Comparison of ENCODE assay signal across 1 cellular context in genomic region chr16:53061701-53062159, GRCh38.
TF ChIP-seq lines count a peak whose summit lies in the region.

No MANE protein-coding gene starts in this region.

TF ChIP-seq in GM12878, 131 proteins besides CTCF, POLR2A, EP300 and RAD21 (continued from another document and continues in another):
- TF ChIP-seq ZBTB40 (IDR thresholded peaks at IDR 0.05; ENCODE audit: borderline replicate concordance) (no peak), STAT3 (IDR thresholded peaks at IDR 0.05; ENCODE audit: low read depth, low read length) (peak; percentile 86; the same call in 1 of the 2 replicates), SRF (IDR thresholded peaks at IDR 0.05; ENCODE audit: low read depth in 2 of 2, low read length in 2 of 2) (peak in 1 of 2 experiments; percentile 53; a peak in 1 of 4 replicates), IRF3 (IDR thresholded peaks at IDR 0.05) (no peak), CREB1 (IDR thresholded peaks at IDR 0.05; ENCODE audit: low read depth) (no peak), GABPA (IDR thresholded peaks at IDR 0.05; ENCODE audit: low read depth) (0 out of 2 replicates have a peak, but pooled peaks have one; percentile 18), SMAD5 (IDR thresholded peaks at IDR 0.05; ENCODE audit: low read depth) (no peak), BHLHE40 (IDR thresholded peaks at IDR 0.05; ENCODE audit: borderline replicate concordance in 1 of 2, low read depth in 2 of 2, low read length in 1 of 2) (peak; percentile 90 to 92), ESRRA (IDR thresholded peaks at IDR 0.05; ENCODE audit: low read length) (no peak), NBN (IDR thresholded peaks at IDR 0.05) (peak; percentile 96), ZNF207 (IDR thresholded peaks at IDR 0.05; ENCODE audit: borderline replicate concordance) (peak; percentile 91), TBL1XR1 (IDR thresholded peaks at IDR 0.05; ENCODE audit: low read depth, low read length) (peak; percentile 96), ZNF592 (IDR thresholded peaks at IDR 0.05) (0 out of 2 replicates have a peak, but pooled peaks have one; percentile 5), MEF2A (IDR thresholded peaks at IDR 0.05; ENCODE audit: insufficient read depth, low read depth, low read length) (peak; percentile 69), BCL11A (IDR thresholded peaks at IDR 0.05; ENCODE audit: low read depth, low read length) (peak; percentile 99), HDGF (IDR thresholded peaks at IDR 0.05) (peak; percentile 79), SP1 (IDR thresholded peaks at IDR 0.05; ENCODE audit: low read depth, low read length) (peak; percentile 80), SKIL (IDR thresholded peaks at IDR 0.05; ENCODE audit: low read depth, poor library complexity, severe bottlenecking) (peak; percentile 98), NR2C2 (IDR thresholded peaks at IDR 0.05; ENCODE audit: borderline replicate concordance, control insufficient read depth, insufficient read length, low read depth) (no peak), ETV6 (conservative IDR thresholded peaks at IDR 0.05 in 1 of 2, IDR thresholded peaks at IDR 0.05 in 1 of 2; ENCODE audit: borderline replicate concordance in 1 of 2, low read depth in 1 of 2) (peak in 1 of 2 experiments; percentile 89; a peak in 2 of 4 replicates), E2F4 (IDR thresholded peaks at IDR 0.05; ENCODE audit: low read depth, low read length) (no peak), NR2F1 (conservative IDR thresholded peaks at IDR 0.05) (peak; percentile 99), PML (IDR thresholded peaks at IDR 0.05; ENCODE audit: low read length) (peak; percentile 75; the same call in 1 of the 2 replicates), LARP7 (IDR thresholded peaks at IDR 0.05) (peak; percentile 76), RCOR1 (conservative IDR thresholded peaks at IDR 0.05; ENCODE audit: low read depth, low read length) (peak; percentile 96), EGR1 (IDR thresholded peaks at IDR 0.05; ENCODE audit: borderline replicate concordance in 1 of 2, low read depth in 2 of 2, low read length in 2 of 2) (peak; percentile 53 to 100), MXI1 (IDR thresholded peaks at IDR 0.05; ENCODE audit: low read depth, low read length) (peak; percentile 85), POU2F2 (IDR thresholded peaks at IDR 0.05; ENCODE audit: borderline replicate concordance, low read depth, low read length) (peak; percentile 91), YY1 (IDR thresholded peaks at IDR 0.05; ENCODE audit: low read depth, low read length) (peak; percentile 56)
- TF ChIP-seq, protein P1, sequence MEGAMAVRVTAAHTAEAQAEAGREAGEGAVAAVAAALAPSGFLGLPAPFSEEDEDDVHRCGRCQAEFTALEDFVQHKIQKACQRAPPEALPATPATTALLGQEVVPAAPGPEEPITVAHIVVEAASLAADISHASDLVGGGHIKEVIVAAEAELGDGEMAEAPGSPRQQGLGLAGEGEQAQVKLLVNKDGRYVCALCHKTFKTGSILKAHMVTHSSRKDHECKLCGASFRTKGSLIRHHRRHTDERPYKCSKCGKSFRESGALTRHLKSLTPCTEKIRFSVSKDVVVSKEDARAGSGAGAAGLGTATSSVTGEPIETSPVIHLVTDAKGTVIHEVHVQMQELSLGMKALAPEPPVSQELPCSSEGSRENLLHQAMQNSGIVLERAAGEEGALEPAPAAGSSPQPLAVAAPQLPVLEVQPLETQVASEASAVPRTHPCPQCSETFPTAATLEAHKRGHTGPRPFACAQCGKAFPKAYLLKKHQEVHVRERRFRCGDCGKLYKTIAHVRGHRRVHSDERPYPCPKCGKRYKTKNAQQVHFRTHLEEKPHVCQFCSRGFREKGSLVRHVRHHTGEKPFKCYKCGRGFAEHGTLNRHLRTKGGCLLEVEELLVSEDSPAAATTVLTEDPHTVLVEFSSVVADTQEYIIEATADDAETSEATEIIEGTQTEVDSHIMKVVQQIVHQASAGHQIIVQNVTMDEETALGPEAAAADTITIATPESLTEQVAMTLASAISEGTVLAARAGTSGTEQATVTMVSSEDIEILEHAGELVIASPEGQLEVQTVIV (IDR thresholded peaks at IDR 0.05; ENCODE audit: borderline replicate concordance, partially characterized antibody), result no peak
- TF ChIP-seq, protein P2, sequence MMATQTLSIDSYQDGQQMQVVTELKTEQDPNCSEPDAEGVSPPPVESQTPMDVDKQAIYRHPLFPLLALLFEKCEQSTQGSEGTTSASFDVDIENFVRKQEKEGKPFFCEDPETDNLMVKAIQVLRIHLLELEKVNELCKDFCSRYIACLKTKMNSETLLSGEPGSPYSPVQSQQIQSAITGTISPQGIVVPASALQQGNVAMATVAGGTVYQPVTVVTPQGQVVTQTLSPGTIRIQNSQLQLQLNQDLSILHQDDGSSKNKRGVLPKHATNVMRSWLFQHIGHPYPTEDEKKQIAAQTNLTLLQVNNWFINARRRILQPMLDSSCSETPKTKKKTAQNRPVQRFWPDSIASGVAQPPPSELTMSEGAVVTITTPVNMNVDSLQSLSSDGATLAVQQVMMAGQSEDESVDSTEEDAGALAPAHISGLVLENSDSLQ (IDR thresholded peaks at IDR 0.05), result peak; percentile 47; the same call in 1 of the 2 replicates
- TF ChIP-seq, protein P3, sequence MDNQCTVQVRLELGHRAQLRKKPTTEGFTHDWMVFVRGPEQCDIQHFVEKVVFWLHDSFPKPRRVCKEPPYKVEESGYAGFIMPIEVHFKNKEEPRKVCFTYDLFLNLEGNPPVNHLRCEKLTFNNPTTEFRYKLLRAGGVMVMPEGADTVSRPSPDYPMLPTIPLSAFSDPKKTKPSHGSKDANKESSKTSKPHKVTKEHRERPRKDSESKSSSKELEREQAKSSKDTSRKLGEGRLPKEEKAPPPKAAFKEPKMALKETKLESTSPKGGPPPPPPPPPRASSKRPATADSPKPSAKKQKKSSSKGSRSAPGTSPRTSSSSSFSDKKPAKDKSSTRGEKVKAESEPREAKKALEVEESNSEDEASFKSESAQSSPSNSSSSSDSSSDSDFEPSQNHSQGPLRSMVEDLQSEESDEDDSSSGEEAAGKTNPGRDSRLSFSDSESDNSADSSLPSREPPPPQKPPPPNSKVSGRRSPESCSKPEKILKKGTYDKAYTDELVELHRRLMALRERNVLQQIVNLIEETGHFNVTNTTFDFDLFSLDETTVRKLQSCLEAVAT (IDR thresholded peaks at IDR 0.05), result peak; percentile 86
- TF ChIP-seq, protein P4, sequence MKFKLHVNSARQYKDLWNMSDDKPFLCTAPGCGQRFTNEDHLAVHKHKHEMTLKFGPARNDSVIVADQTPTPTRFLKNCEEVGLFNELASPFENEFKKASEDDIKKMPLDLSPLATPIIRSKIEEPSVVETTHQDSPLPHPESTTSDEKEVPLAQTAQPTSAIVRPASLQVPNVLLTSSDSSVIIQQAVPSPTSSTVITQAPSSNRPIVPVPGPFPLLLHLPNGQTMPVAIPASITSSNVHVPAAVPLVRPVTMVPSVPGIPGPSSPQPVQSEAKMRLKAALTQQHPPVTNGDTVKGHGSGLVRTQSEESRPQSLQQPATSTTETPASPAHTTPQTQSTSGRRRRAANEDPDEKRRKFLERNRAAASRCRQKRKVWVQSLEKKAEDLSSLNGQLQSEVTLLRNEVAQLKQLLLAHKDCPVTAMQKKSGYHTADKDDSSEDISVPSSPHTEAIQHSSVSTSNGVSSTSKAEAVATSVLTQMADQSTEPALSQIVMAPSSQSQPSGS (IDR thresholded peaks at IDR 0.05; ENCODE audit: low read length), result peak; percentile 80
- TF ChIP-seq, protein P5, sequence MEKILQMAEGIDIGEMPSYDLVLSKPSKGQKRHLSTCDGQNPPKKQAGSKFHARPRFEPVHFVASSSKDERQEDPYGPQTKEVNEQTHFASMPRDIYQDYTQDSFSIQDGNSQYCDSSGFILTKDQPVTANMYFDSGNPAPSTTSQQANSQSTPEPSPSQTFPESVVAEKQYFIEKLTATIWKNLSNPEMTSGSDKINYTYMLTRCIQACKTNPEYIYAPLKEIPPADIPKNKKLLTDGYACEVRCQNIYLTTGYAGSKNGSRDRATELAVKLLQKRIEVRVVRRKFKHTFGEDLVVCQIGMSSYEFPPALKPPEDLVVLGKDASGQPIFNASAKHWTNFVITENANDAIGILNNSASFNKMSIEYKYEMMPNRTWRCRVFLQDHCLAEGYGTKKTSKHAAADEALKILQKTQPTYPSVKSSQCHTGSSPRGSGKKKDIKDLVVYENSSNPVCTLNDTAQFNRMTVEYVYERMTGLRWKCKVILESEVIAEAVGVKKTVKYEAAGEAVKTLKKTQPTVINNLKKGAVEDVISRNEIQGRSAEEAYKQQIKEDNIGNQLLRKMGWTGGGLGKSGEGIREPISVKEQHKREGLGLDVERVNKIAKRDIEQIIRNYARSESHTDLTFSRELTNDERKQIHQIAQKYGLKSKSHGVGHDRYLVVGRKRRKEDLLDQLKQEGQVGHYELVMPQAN (conservative IDR thresholded peaks at IDR 0.05), result 0 out of 2 replicates have a peak, but pooled peaks have one; percentile 41
